ENCODE assay signal across 16 cellular contexts in the genomic region with DNA sequence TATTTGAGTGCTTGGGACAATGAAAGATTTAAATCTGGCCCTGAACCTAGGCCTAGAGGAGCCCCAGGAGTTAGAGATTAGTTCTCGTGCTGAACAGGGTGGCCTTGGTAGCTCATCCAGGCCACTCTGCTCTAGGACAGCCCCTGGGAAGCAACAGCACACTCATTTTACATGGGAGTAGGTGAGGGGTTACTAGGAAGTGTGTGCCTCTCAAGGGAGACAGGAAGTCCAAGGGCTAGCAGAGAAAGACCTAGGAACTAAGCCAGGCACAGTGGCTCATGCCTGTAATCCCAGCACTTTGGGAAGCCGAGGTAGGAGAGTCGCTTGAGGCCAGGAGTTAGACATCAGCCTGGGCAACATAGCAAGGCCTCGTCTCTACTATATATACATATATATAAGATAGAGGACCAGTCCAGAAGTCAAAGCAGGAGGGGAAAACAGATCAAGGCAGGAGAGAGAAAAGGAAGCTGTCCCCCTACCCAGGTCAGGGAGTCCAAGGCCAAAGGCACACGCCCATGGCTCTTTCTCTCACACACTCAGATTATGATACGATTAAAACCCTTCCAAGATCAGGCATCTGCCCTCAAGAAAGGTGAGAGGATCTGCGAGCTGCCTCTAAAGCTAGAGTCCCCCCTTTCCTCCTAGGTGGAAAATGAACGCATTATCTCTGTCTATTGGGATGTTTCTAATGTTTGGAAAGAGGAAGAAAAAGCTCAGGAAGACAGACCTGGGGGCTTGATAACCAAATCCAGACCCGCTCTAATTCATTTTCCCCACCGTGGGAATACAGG. TPM values are rescaled to one million over a fixed set of nuclear protein-coding genes. Genes with fewer than 3 reads are reported as not detected.
DNase-seq lines count a peak whose midpoint lies in the region; ATAC-seq and TF ChIP-seq lines count a peak whose summit lies in the region.
"Had no signal": no experiment of that assay in that cellular context is flagged by ENCODE, and none has a peak within 500 bp of the region (broad histone marks: within the 10 kb centered on the region; RNA-seq: fewer than 3 reads in every experiment).

No MANE protein-coding gene starts in this region.

- H3K4me3 Mint-ChIP-seq in activated CD4-positive, alpha-beta T cell treated with anti-CD3 and anti-CD28 coated beads for 36 hours = peak overlapping the region; percentile 73
- H3K4me3 Mint-ChIP-seq in T-cell (peak overlapping the region; percentile 79 to 89 (median 88)), endothelial cell (ENCODE audit: unreplicated experiment) (peak overlapping the region; percentile 83)

- TF ChIP-seq CTCF in endothelial cell (IDR thresholded peaks at IDR 0.05; ENCODE audit: unreplicated experiment) (no peak), gastrocnemius medialis (IDR thresholded peaks at IDR 0.05 in 4 of 5, conservative IDR thresholded peaks at IDR 0.05 in 1 of 5) (no peak)

- H3K4me3 ChIP-seq in gastrocnemius medialis = no peak overlapping the region
- H3K4me3 ChIP-seq: gastroesophageal sphincter, ovary had no signal

- no peak for DNase-seq in activated CD4-positive, alpha-beta T cell treated with anti-CD3 and anti-CD28 coated beads for 36 hours
- DNase-seq in activated CD4-positive, alpha-beta T cell treated with anti-CD3 and anti-CD28 coated beads for 48 hours = no peak
- DNase-seq in T-cell (no peak), endothelial cell (ENCODE audit: low spot score) (no peak), gastrocnemius medialis (no peak), NCI-H1436 treated with DMSO at 0.1 percent for 48 hours (lab: John Stamatoyannopoulos, UW) (no peak), SW 1271 (lab: John Stamatoyannopoulos, UW) (no peak)
- DNase-seq: cortex of kidney; MM.1S; ovary; stimulated activated CD4-positive, alpha-beta T cell treated with anti-CD3 and anti-CD28 coated beads, Interleukin-2, amount 100 ng/mL, for 48 hours had no signal

- peak overlapping the region; percentile 92 for H3K27ac Mint-ChIP-seq in activated CD4-positive, alpha-beta T cell treated with anti-CD3 and anti-CD28 coated beads for 36 hours
- H3K27ac Mint-ChIP-seq in T-cell (peak overlapping the region; percentile 92 to 95), endothelial cell (ENCODE audit: unreplicated experiment) (peak overlapping the region; percentile 49)

- POLR2A ChIA-PET in activated CD4-positive, alpha-beta T cell treated with anti-CD3 and anti-CD28 coated beads for 36 hours (lab: Charles Lee) = interaction anchor here (0.5 to 1.3 kb wide), 2 partner anchors 27 to 94 kb away, joined by 3 to 7 read pairs; no protein-coding TSS in a partner anchor
- POLR2A ChIA-PET in T-cell (lab: Charles Lee) = no interaction called here

- in situ Hi-C loops in gastrocnemius medialis (cut with MboI; ENCODE audit: low sequenced_read_pairs in 4 of 4) = loop anchor here in 1 of 4 donors (10.0 kb wide), 1 partner anchor 95 kb away; no protein-coding TSS in a partner anchor

- no peaks in the 10 kb centered on the region for H3K9me3 ChIP-seq in gastrocnemius medialis
- H3K9me3 ChIP-seq: gastroesophageal sphincter, ovary had no signal

- peak; percentile 8 for ATAC-seq in activated CD4-positive, alpha-beta T cell treated with anti-CD3 and anti-CD28 coated beads for 36 hours
- ATAC-seq in T-cell (replicated peaks in 1 of 4) (peak; percentile 14 to 34 (median 18)), gastrocnemius medialis (peak in 1 of 2 donors; percentile 22), HG02885 (IDR thresholded peaks at IDR 0.05; ENCODE audit: poor library complexity, unreplicated experiment) (no peak)

- peaks cover 0 to 14% of the 10 kb centered on the region in 2 donors for H3K36me3 ChIP-seq in gastrocnemius medialis
- H3K36me3 ChIP-seq: ovary had no signal

- H3K27me3 ChIP-seq in gastrocnemius medialis = no peaks in the 10 kb centered on the region
- H3K27me3 ChIP-seq: gastroesophageal sphincter, ovary had no signal

- intact Hi-C loops in activated CD4-positive, alpha-beta T cell treated with anti-CD3 and anti-CD28 coated beads for 36 hours (cut with DNase I, micrococcal nuclease) = loop anchor here in 1 of 2 experiments (10.0 kb wide), 1 partner anchor 745 kb away; the partner anchor contains the start of gene RSRP1
- intact Hi-C loops in gastrocnemius medialis (cut with DNase I; ENCODE audit: low total_unique reads) = loop anchor here (10.0 kb wide), 1 partner anchor 1345 kb away; the partner anchor contains the start of gene SRRM1

- peak overlapping the region; percentile 61 to 68 (median 65) for H3K27ac ChIP-seq in gastrocnemius medialis
- H3K27ac ChIP-seq: gastroesophageal sphincter, ovary, RWPE1 had no signal

- H3K4me1 ChIP-seq in gastrocnemius medialis = peaks cover 53 to 59% of the 10 kb centered on the region in 2 donors
- H3K4me1 ChIP-seq: gastroesophageal sphincter had no signal

- H3K4me1 Mint-ChIP-seq in activated CD4-positive, alpha-beta T cell treated with anti-CD3 and anti-CD28 coated beads for 36 hours = peaks cover 63% of the 10 kb centered on the region
- H3K4me1 Mint-ChIP-seq in T-cell = peaks cover 71 to 81% (median 72%) of the 10 kb centered on the region in 3 donors
- H3K4me1 Mint-ChIP-seq in endothelial cell (ENCODE audit: unreplicated experiment) = peaks cover 38% of the 10 kb centered on the region

- CTCF ChIA-PET in activated CD4-positive, alpha-beta T cell treated with anti-CD3 and anti-CD28 coated beads for 36 hours (lab: Charles Lee) = interaction anchor here (0.7 to 5.2 kb wide), 8 partner anchors 10 to 142 kb away, joined by 3 to 41 read pairs (median 5); no protein-coding TSS in a partner anchor
- CTCF ChIA-PET in T-cell (lab: Charles Lee) = interaction anchor here in 1 of 2 donors (1.4 to 3.5 kb wide), 3 partner anchors 8 to 94 kb away, joined by 4 to 20 read pairs (median 15); partner anchors contain the start of gene PAFAH2

- no peaks in the 10 kb centered on the region for H3K27me3 Mint-ChIP-seq in activated CD4-positive, alpha-beta T cell treated with anti-CD3 and anti-CD28 coated beads for 36 hours
- H3K27me3 Mint-ChIP-seq in T-cell (no peaks in the 10 kb centered on the region), endothelial cell (ENCODE audit: unreplicated experiment) (peaks cover 6% of the 10 kb centered on the region)

- TF ChIP-seq POLR2A in gastrocnemius medialis (IDR thresholded peaks at IDR 0.05) = no peak

- H3K36me3 Mint-ChIP-seq in activated CD4-positive, alpha-beta T cell treated with anti-CD3 and anti-CD28 coated beads for 36 hours (ENCODE audit: low read depth) = peaks cover 22% of the 10 kb centered on the region
- H3K36me3 Mint-ChIP-seq in T-cell (peaks cover 24% of the 10 kb centered on the region), endothelial cell (ENCODE audit: low read depth, unreplicated experiment) (peaks cover 15% of the 10 kb centered on the region)

- no peaks in the 10 kb centered on the region for H3K9me3 Mint-ChIP-seq in activated CD4-positive, alpha-beta T cell treated with anti-CD3 and anti-CD28 coated beads for 36 hours (ENCODE audit: low read depth)
- H3K9me3 Mint-ChIP-seq in T-cell = no peaks in the 10 kb centered on the region
- H3K9me3 Mint-ChIP-seq in endothelial cell (ENCODE audit: unreplicated experiment) = no peaks in the 10 kb centered on the region

RNA-seq across cellular contexts. Expression of gene PAFAH2, which starts 7.8 kb away (rescaled TPM):
- total RNA-seq in activated CD4-positive, alpha-beta T cell treated with anti-CD3 and anti-CD28 coated beads for 36 hours = 1 to 10 TPM; 6.6 to 7.9 TPM
- total RNA-seq in T-cell (10 to 100 TPM; 10.2 to 30.2 (median 17.3) TPM), endothelial cell (ENCODE audit: unreplicated experiment) (13.4 TPM), gastrocnemius medialis (10 to 100 TPM in 3 of 4 donors, 1 to 10 TPM in 1; 9.0 to 35.5 (median 16.1) TPM)

RNA-seq across cellular contexts. Expression of gene EXTL1, which starts 31.5 kb away (rescaled TPM):
- not detected for total RNA-seq in activated CD4-positive, alpha-beta T cell treated with anti-CD3 and anti-CD28 coated beads for 36 hours
- total RNA-seq in T-cell = under 1 TPM in 4 of 5 donors, not detected in 1; 0.08 to 0.19 (median 0.12) TPM
- total RNA-seq in endothelial cell (ENCODE audit: unreplicated experiment) = 1.8 TPM
- total RNA-seq in gastrocnemius medialis = under 1 TPM in 2 of 4 donors, not detected in 2; 0.33 to 0.95 TPM
- total RNA-seq: subcutaneous adipose tissue had no signal

RNA-seq across cellular contexts. Expression of gene SLC30A2, which starts 55.9 kb away (rescaled TPM):
- not detected for total RNA-seq in activated CD4-positive, alpha-beta T cell treated with anti-CD3 and anti-CD28 coated beads for 36 hours
- total RNA-seq in T-cell = under 1 TPM in 3 of 5 donors, not detected in 2; 0.13 to 0.38 (median 0.19) TPM
- total RNA-seq in endothelial cell (ENCODE audit: unreplicated experiment) = not detected
- 1 to 10 TPM; 1.2 to 5.2 (median 3.1) TPM for total RNA-seq in gastrocnemius medialis
- total RNA-seq: gastroesophageal sphincter, NCI-H460 had no signal
